In the genomic region with DNA sequence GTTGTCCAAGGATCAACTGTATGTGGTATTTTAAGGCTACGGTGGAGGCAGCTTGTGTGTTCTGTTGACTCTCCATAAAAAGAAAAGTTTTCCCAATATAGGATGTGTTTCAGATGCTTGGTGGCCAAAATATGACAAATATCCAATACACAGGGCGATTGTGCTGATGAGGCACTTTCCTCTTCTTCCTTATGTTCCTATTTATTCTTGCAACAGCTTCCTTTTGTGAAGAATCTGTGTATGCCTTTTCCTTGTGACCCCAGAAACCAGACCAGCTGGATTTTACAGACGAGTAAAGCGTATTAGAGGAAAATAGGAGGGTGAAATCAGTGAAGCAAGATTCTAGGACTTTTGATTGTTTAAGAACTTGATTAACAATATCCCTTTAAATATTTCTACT, we compare ENCODE assay signal across 3 cellular contexts.
TF ChIP-seq lines count a peak whose summit lies in the region.

No MANE protein-coding gene starts in this region.

TF ChIP-seq in HepG2, 621 proteins besides CTCF, POLR2A, EP300 and RAD21:
- peak; percentile 92 for TF ChIP-seq MAFF (IDR thresholded peaks at IDR 0.05; ENCODE audit: low read depth, low read length)
- TF ChIP-seq, protein P1, sequence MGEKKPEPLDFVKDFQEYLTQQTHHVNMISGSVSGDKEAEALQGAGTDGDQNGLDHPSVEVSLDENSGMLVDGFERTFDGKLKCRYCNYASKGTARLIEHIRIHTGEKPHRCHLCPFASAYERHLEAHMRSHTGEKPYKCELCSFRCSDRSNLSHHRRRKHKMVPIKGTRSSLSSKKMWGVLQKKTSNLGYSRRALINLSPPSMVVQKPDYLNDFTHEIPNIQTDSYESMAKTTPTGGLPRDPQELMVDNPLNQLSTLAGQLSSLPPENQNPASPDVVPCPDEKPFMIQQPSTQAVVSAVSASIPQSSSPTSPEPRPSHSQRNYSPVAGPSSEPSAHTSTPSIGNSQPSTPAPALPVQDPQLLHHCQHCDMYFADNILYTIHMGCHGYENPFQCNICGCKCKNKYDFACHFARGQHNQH (CRISPR knock-in tag; IDR thresholded peaks at IDR 0.05), result no peak
- peak; percentile 91 to 96 for TF ChIP-seq MAFK (conservative IDR thresholded peaks at IDR 0.05 in 1 of 2, IDR thresholded peaks at IDR 0.05 in 1 of 2; ENCODE audit: low read length in 2 of 2)

TF ChIP-seq in IMR-90, 13 proteins besides CTCF, POLR2A, EP300 and RAD21:
- TF ChIP-seq FOS (IDR thresholded peaks at IDR 0.05; ENCODE audit: low read depth, low read length) (no peak), MAFK (IDR thresholded peaks at IDR 0.05; ENCODE audit: low read depth, low read length) (peak; percentile 92)
TF ChIP-seq in IMR-90: peak in this region for 1.

TF ChIP-seq in H1, 55 proteins besides CTCF, POLR2A, EP300 and RAD21:
- 0 out of 2 replicates have a peak, but pooled peaks have one; percentile 28 for TF ChIP-seq MAFK (IDR thresholded peaks at IDR 0.05; ENCODE audit: low read depth, low read length)
- no peak for TF ChIP-seq SIRT6 (IDR thresholded peaks at IDR 0.05; ENCODE audit: low read length)
